ENCODE assay signal across 19 cellular contexts in genomic region chr16:3536271-3536671, GRCh38. TPM values are rescaled to one million over a fixed set of nuclear protein-coding genes. Genes with fewer than 3 reads are reported as not detected.
A peak's percentile ranks its signal among the peaks of the same experiment; 100 is the strongest.
DNase-seq lines count a peak whose midpoint lies in the region; ATAC-seq, FAIRE-seq and TF ChIP-seq lines count a peak whose summit lies in the region.
"Had no signal": no experiment of that assay in that cellular context is flagged by ENCODE, and none has a peak within 500 bp of the region (broad histone marks: within the 10 kb centered on the region; RNA-seq: fewer than 3 reads in every experiment).

No MANE protein-coding gene starts in this region.

- H3K9me3 ChIP-seq in small intestine (ENCODE audit: control insufficient read depth, low read depth): no peaks in the 10 kb centered on the region
- H3K9me3 ChIP-seq in BE2C: no peaks in the 10 kb centered on the region

- no peak for FAIRE-seq in small intestine (lab: Jason Lieb, UNC)
- FAIRE-seq: bronchial epithelial cell had no signal

- no peak for ATAC-seq in natural killer cell treated with Interleukin-12 subunit alpha and Interleukin-12 subunit beta and Interleukin-15 and Interleukin-18, amount 100 ng/mL, for 72 hours
- ATAC-seq: activated T-cell treated with anti-CD3 and anti-CD28 coated beads, Interleukin-2, amount 50 U/mL, for 72 hours had no signal

- no peaks in the 10 kb centered on the region; the same call in 1 of the 2 replicates for H3K27me3 Mint-ChIP-seq in HFFc6 (ENCODE audit: insufficient read depth)
- H3K27me3 Mint-ChIP-seq in natural killer cell treated with Interleukin-12 subunit alpha and Interleukin-12 subunit beta and Interleukin-15 and Interleukin-18, amount 100 ng/mL, for 72 hours: no peaks in the 10 kb centered on the region

- no peaks in the 10 kb centered on the region for H3K9me3 Mint-ChIP-seq in HFFc6
- no peaks in the 10 kb centered on the region for H3K9me3 Mint-ChIP-seq in natural killer cell treated with Interleukin-12 subunit alpha and Interleukin-12 subunit beta and Interleukin-15 and Interleukin-18, amount 100 ng/mL, for 72 hours
- H3K9me3 Mint-ChIP-seq: activated T-cell treated with anti-CD3 and anti-CD28 coated beads, Interleukin-2, amount 50 U/mL, for 72 hours; CD14-positive monocyte had no signal

- peaks cover 12% of the 10 kb centered on the region for H3K36me3 Mint-ChIP-seq in HFFc6 (ENCODE audit: low read depth)
- H3K36me3 Mint-ChIP-seq in natural killer cell treated with Interleukin-12 subunit alpha and Interleukin-12 subunit beta and Interleukin-15 and Interleukin-18, amount 100 ng/mL, for 72 hours: no peaks in the 10 kb centered on the region

- H3K4me1 ChIP-seq in small intestine (ENCODE audit: control insufficient read depth in 2 of 2, insufficient read depth in 1 of 2, low read depth in 1 of 2, low read length in 1 of 2) (no peaks in the 10 kb centered on the region), BE2C (no peaks in the 10 kb centered on the region)

- no peak for TF ChIP-seq CTCF in AG09319 (IDR thresholded peaks at IDR 0.05; ENCODE audit: low read depth, low read length)
- TF ChIP-seq CTCF in HFFc6 (IDR thresholded peaks at IDR 0.05): no peak
- no peak for TF ChIP-seq CTCF in BE2C (IDR thresholded peaks at IDR 0.05; ENCODE audit: low read depth, low read length)

- H3K4me1 Mint-ChIP-seq in HFFc6 (ENCODE audit: low read depth): peaks cover 27% of the 10 kb centered on the region
- peaks cover 12 to 15% of the 10 kb centered on the region in 2 donors for H3K4me1 Mint-ChIP-seq in natural killer cell treated with Interleukin-12 subunit alpha and Interleukin-12 subunit beta and Interleukin-15 and Interleukin-18, amount 100 ng/mL, for 72 hours (ENCODE audit: low read depth in 2 of 2)
- H3K4me1 Mint-ChIP-seq: CD14-positive monocyte had no signal

- DNase-seq in AG09319 (ENCODE audit: extremely low read depth, low read depth) (peak; percentile 7), HFFc6 (peak; percentile 45), dedifferentiated amniotic fluid mesenchymal stem cell (ENCODE audit: extremely low spot score) (peak; percentile 82), small intestine (no peak), NCI-H510A treated with DMSO at 0.1 percent for 48 hours (lab: John Stamatoyannopoulos, UW) (no peak), cerebellar nuclear complex (lab: John Stamatoyannopoulos, UW) (no peak), BE2C (no peak)
- DNase-seq in natural killer cell treated with Interleukin-12 subunit alpha and Interleukin-12 subunit beta and Interleukin-15 and Interleukin-18, amount 100 ng/mL, for 72 hours (ENCODE audit: low spot score): peak; percentile 35
- DNase-seq: activated CD4-positive, alpha-beta T cell treated with anti-CD3 and anti-CD28 coated beads for 4 hours; activated T-cell treated with anti-CD3 and anti-CD28 coated beads, Interleukin-2, amount 50 U/mL, for 72 hours; NCI-H1694 treated with DMSO at 0.1 percent for 48 hours; stimulated activated CD4-positive, alpha-beta T cell treated with anti-CD3 and anti-CD28 coated beads, Interleukin-4, amount 100 ng/mL, for 4 hours; stimulated activated naive CD4-positive, alpha-beta T cell treated with Interleukin-2 at 50 U/mL for 16 hours had no signal

- no peak overlapping the region for H3K4me3 ChIP-seq in small intestine (ENCODE audit: low read depth in 1 of 2, low read length in 2 of 2)
- H3K4me3 ChIP-seq in BE2C (ENCODE audit: low read depth, low read length): no peak overlapping the region

- peak overlapping the region; percentile 80 for H3K27ac Mint-ChIP-seq in HFFc6
- peak overlapping the region in 1 of 2 donors; percentile 28 for H3K27ac Mint-ChIP-seq in natural killer cell treated with Interleukin-12 subunit alpha and Interleukin-12 subunit beta and Interleukin-15 and Interleukin-18, amount 100 ng/mL, for 72 hours
- H3K27ac Mint-ChIP-seq: CD14-positive monocyte had no signal

- WGBS in small intestine, 3 donors: 76 to 91% (median 89%) methylated on average over 2 of the region's 2 CpGs

- peak overlapping the region; percentile 28; the same call in 1 of the 2 replicates for H3K4me3 Mint-ChIP-seq in HFFc6
- no peak overlapping the region for H3K4me3 Mint-ChIP-seq in natural killer cell treated with Interleukin-12 subunit alpha and Interleukin-12 subunit beta and Interleukin-15 and Interleukin-18, amount 100 ng/mL, for 72 hours
- H3K4me3 Mint-ChIP-seq: activated T-cell treated with anti-CD3 and anti-CD28 coated beads, Interleukin-2, amount 50 U/mL, for 72 hours; CD14-positive monocyte had no signal

- H3K27me3 ChIP-seq in small intestine (ENCODE audit: control insufficient read depth in 2 of 2, insufficient read depth in 2 of 2, low read length in 2 of 2) (no peaks in the 10 kb centered on the region), BE2C (no peaks in the 10 kb centered on the region)

- H3K36me3 ChIP-seq in small intestine (ENCODE audit: control insufficient read depth in 2 of 2, insufficient read depth in 2 of 2, low read length in 2 of 2) (peaks cover 2 to 4% of the 10 kb centered on the region in 2 donors), BE2C (peaks cover 11% of the 10 kb centered on the region)

- no peak overlapping the region for H3K27ac ChIP-seq in small intestine (ENCODE audit: low read depth in 1 of 2, low read length in 1 of 2)
- H3K27ac ChIP-seq: epithelial cell of prostate had no signal

RNA-seq across cellular contexts. Expression of gene CLUAP1, which starts 35.5 kb away (rescaled TPM):
- total RNA-seq in HFFc6 (2021; fragmentation: NEBNext Ultra II Directional; extraction: Animal tissue kit (Norgen Biotek cat#: 25700)): 10 to 100 TPM; 22.8 to 28.5 (median 25.8) TPM
- total RNA-seq in natural killer cell treated with Interleukin-12 subunit alpha and Interleukin-12 subunit beta and Interleukin-15 and Interleukin-18, amount 100 ng/mL, for 72 hours: 10 to 100 TPM in 1 of 2 donors, 1 to 10 TPM in 1; 4.3 to 10.8 TPM
- polyA plus RNA-seq in small intestine: 10 to 100 TPM in 1 of 3 donors, 1 to 10 TPM in 2; 3.6 to 10.6 (median 4.6) TPM
- polyA plus RNA-seq in BE2C (2012; ENCODE audit: insufficient read depth, insufficient read length, low read depth): 41.5 TPM

RNA-seq across cellular contexts. Expression of gene NLRC3, which starts 40.9 kb away (rescaled TPM):
- total RNA-seq in HFFc6 (2021; fragmentation: NEBNext Ultra II Directional; extraction: Animal tissue kit (Norgen Biotek cat#: 25700)): not detected
- total RNA-seq in natural killer cell treated with Interleukin-12 subunit alpha and Interleukin-12 subunit beta and Interleukin-15 and Interleukin-18, amount 100 ng/mL, for 72 hours: 10 to 100 TPM; 48.3 to 61.8 TPM
- polyA plus RNA-seq in small intestine: 1 to 10 TPM in 1 of 3 donors, under 1 TPM in 2; 0.67 to 1.1 (median 0.82) TPM
- polyA plus RNA-seq in BE2C (2012; ENCODE audit: insufficient read depth, insufficient read length, low read depth): 0.91 TPM
- total RNA-seq: bronchial epithelial cell had no signal

RNA-seq across cellular contexts. Expression of gene C16orf90, which starts 41.0 kb away (rescaled TPM):
- not detected for total RNA-seq in HFFc6 (2021; fragmentation: NEBNext Ultra II Directional; extraction: Animal tissue kit (Norgen Biotek cat#: 25700))
- total RNA-seq in natural killer cell treated with Interleukin-12 subunit alpha and Interleukin-12 subunit beta and Interleukin-15 and Interleukin-18, amount 100 ng/mL, for 72 hours: not detected
- not detected for polyA plus RNA-seq in small intestine
- not detected for polyA plus RNA-seq in BE2C (2012; ENCODE audit: insufficient read depth, insufficient read length, low read depth)
- total RNA-seq: activated T-cell treated with anti-CD3 and anti-CD28 coated beads, Interleukin-2, amount 50 U/mL, for 72 hours; bronchial epithelial cell; renal cortical epithelial cell; RPMI7951; T-helper 2 cell treated with Interferon-gamma antibody and Interleukin-4, amounts not matched to agents 100 ng/mL and 5 ng/mL, for 36 hours had no signal
- polyA plus RNA-seq: CD14-positive monocyte had no signal

Comparison
In these comparisons a context has a peak if more than half of its experiments do, and no peak if none do; other contexts are left out.
1. DNase-seq: peak in AG09319 (single experiment), HFFc6 (single experiment), dedifferentiated amniotic fluid mesenchymal stem cell (single experiment) and natural killer cell treated with Interleukin-12 subunit alpha and Interleukin-12 subunit beta and Interleukin-15 and Interleukin-18, amount 100 ng/mL, for 72 hours (single experiment); none in small intestine (single experiment), NCI-H510A treated with DMSO at 0.1 percent for 48 hours (single experiment), cerebellar nuclear complex (0 of 2) and BE2C (single experiment).
2. RNA of gene NLRC3, which starts 40.9 kb away (total RNA-seq): 48.3 to 61.8 TPM in natural killer cell treated with Interleukin-12 subunit alpha and Interleukin-12 subunit beta and Interleukin-15 and Interleukin-18, amount 100 ng/mL, for 72 hours; not detected in HFFc6; every median in the first group is over 10 times any median in the second.